ENCODE assay signal across 1 cellular context in genomic region chr6:6798430-6798829, GRCh38.
A peak's percentile ranks its signal among the peaks of the same experiment; 100 is the strongest.
TF ChIP-seq lines count a peak whose summit lies in the region.

No MANE protein-coding gene starts in this region.

TF ChIP-seq in GM12878, 131 proteins besides CTCF, POLR2A, EP300 and RAD21 (continued from another document):
- TF ChIP-seq CUX1 (IDR thresholded peaks at IDR 0.05; ENCODE audit: insufficient replicate concordance, low read depth, low read length), result peak; percentile 31
- TF ChIP-seq, protein P1, sequence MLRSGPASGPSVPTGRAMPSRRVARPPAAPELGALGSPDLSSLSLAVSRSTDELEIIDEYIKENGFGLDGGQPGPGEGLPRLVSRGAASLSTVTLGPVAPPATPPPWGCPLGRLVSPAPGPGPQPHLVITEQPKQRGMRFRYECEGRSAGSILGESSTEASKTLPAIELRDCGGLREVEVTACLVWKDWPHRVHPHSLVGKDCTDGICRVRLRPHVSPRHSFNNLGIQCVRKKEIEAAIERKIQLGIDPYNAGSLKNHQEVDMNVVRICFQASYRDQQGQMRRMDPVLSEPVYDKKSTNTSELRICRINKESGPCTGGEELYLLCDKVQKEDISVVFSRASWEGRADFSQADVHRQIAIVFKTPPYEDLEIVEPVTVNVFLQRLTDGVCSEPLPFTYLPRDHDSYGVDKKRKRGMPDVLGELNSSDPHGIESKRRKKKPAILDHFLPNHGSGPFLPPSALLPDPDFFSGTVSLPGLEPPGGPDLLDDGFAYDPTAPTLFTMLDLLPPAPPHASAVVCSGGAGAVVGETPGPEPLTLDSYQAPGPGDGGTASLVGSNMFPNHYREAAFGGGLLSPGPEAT (IDR thresholded peaks at IDR 0.05; ENCODE audit: low read depth), result peak; percentile 33; the same call in 1 of the 2 replicates
- peak; percentile 6 to 26; a peak in 1 of 4 replicates for TF ChIP-seq BHLHE40 (IDR thresholded peaks at IDR 0.05; ENCODE audit: borderline replicate concordance in 1 of 2, low read depth in 2 of 2, low read length in 1 of 2)
- peak; percentile 15; the same call in 1 of the 2 replicates for TF ChIP-seq PKNOX1 (IDR thresholded peaks at IDR 0.05)
- no peak for TF ChIP-seq SRF (IDR thresholded peaks at IDR 0.05; ENCODE audit: low read depth in 2 of 2, low read length in 2 of 2)
- TF ChIP-seq ATF7 (IDR thresholded peaks at IDR 0.05; ENCODE audit: low read depth), result 0 out of 2 replicates have a peak, but pooled peaks have one; percentile 20
- peak; percentile 48; the same call in 1 of the 2 replicates for TF ChIP-seq MXI1 (IDR thresholded peaks at IDR 0.05; ENCODE audit: low read depth, low read length)
- TF ChIP-seq, protein P2, sequence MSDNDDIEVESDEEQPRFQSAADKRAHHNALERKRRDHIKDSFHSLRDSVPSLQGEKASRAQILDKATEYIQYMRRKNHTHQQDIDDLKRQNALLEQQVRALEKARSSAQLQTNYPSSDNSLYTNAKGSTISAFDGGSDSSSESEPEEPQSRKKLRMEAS (IDR thresholded peaks at IDR 0.05; ENCODE audit: low read depth, low read length), result 0 out of 2 replicates have a peak, but pooled peaks have one; percentile 29
- TF ChIP-seq NFIC (IDR thresholded peaks at IDR 0.05; ENCODE audit: low read depth, low read length), result peak; percentile 34; the same call in 1 of the 2 replicates
- peak; percentile 66; the same call in 1 of the 2 replicates for TF ChIP-seq NBN (IDR thresholded peaks at IDR 0.05)
- TF ChIP-seq MEF2B (IDR thresholded peaks at IDR 0.05; ENCODE audit: partially characterized antibody, poor library complexity, severe bottlenecking), result peak; percentile 30
- TF ChIP-seq SMC3 (IDR thresholded peaks at IDR 0.05; ENCODE audit: borderline replicate concordance, low read length), result 0 out of 2 replicates have a peak, but pooled peaks have one; percentile 18
- no peak for TF ChIP-seq CEBPB (IDR thresholded peaks at IDR 0.05; ENCODE audit: borderline replicate concordance in 1 of 2, low read depth in 2 of 2, low read length in 2 of 2)
- TF ChIP-seq, protein P3, sequence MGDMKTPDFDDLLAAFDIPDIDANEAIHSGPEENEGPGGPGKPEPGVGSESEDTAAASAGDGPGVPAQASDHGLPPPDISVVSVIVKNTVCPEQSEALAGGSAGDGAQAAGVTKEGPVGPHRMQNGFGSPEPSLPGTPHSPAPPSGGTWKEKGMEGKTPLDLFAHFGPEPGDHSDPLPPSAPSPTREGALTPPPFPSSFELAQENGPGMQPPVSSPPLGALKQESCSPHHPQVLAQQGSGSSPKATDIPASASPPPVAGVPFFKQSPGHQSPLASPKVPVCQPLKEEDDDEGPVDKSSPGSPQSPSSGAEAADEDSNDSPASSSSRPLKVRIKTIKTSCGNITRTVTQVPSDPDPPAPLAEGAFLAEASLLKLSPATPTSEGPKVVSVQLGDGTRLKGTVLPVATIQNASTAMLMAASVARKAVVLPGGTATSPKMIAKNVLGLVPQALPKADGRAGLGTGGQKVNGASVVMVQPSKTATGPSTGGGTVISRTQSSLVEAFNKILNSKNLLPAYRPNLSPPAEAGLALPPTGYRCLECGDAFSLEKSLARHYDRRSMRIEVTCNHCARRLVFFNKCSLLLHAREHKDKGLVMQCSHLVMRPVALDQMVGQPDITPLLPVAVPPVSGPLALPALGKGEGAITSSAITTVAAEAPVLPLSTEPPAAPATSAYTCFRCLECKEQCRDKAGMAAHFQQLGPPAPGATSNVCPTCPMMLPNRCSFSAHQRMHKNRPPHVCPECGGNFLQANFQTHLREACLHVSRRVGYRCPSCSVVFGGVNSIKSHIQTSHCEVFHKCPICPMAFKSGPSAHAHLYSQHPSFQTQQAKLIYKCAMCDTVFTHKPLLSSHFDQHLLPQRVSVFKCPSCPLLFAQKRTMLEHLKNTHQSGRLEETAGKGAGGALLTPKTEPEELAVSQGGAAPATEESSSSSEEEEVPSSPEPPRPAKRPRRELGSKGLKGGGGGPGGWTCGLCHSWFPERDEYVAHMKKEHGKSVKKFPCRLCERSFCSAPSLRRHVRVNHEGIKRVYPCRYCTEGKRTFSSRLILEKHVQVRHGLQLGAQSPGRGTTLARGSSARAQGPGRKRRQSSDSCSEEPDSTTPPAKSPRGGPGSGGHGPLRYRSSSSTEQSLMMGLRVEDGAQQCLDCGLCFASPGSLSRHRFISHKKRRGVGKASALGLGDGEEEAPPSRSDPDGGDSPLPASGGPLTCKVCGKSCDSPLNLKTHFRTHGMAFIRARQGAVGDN (IDR thresholded peaks at IDR 0.05), result peak; percentile 67
- TF ChIP-seq EED (IDR thresholded peaks at IDR 0.05; ENCODE audit: low read depth), result peak; percentile 23; the same call in 1 of the 2 replicates
- TF ChIP-seq ZNF24 (IDR thresholded peaks at IDR 0.05), result 0 out of 2 replicates have a peak, but pooled peaks have one; percentile 9
- no peak for TF ChIP-seq KDM1A (IDR thresholded peaks at IDR 0.05; ENCODE audit: borderline replicate concordance)
- TF ChIP-seq, protein P4, sequence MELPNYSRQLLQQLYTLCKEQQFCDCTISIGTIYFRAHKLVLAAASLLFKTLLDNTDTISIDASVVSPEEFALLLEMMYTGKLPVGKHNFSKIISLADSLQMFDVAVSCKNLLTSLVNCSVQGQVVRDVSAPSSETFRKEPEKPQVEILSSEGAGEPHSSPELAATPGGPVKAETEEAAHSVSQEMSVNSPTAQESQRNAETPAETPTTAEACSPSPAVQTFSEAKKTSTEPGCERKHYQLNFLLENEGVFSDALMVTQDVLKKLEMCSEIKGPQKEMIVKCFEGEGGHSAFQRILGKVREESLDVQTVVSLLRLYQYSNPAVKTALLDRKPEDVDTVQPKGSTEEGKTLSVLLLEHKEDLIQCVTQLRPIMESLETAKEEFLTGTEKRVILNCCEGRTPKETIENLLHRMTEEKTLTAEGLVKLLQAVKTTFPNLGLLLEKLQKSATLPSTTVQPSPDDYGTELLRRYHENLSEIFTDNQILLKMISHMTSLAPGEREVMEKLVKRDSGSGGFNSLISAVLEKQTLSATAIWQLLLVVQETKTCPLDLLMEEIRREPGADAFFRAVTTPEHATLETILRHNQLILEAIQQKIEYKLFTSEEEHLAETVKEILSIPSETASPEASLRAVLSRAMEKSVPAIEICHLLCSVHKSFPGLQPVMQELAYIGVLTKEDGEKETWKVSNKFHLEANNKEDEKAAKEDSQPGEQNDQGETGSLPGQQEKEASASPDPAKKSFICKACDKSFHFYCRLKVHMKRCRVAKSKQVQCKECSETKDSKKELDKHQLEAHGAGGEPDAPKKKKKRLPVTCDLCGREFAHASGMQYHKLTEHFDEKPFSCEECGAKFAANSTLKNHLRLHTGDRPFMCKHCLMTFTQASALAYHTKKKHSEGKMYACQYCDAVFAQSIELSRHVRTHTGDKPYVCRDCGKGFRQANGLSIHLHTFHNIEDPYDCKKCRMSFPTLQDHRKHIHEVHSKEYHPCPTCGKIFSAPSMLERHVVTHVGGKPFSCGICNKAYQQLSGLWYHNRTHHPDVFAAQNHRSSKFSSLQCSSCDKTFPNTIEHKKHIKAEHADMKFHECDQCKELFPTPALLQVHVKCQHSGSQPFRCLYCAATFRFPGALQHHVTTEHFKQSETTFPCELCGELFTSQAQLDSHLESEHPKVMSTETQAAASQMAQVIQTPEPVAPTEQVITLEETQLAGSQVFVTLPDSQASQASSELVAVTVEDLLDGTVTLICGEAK (IDR thresholded peaks at IDR 0.05; ENCODE audit: borderline replicate concordance), result no peak
- peak; percentile 52 to 65; a peak in 1 of 4 replicates for TF ChIP-seq IKZF2 (IDR thresholded peaks at IDR 0.05)
- TF ChIP-seq RUNX3 (IDR thresholded peaks at IDR 0.05; ENCODE audit: low read length), result peak; percentile 85
TF ChIP-seq in GM12878: peak in this region for 20.
